In genomic region chr16:57469917-57470470, GRCh38 we compare ENCODE assay signal across 15 cellular contexts. TPM values are rescaled to one million over a fixed set of nuclear protein-coding genes. Genes with fewer than 3 reads are reported as not detected.
A peak's percentile ranks its signal among the peaks of the same experiment; 100 is the strongest.
DNase-seq lines count a peak whose midpoint lies in the region; ATAC-seq and TF ChIP-seq lines count a peak whose summit lies in the region.
"Had no signal": no experiment of that assay in that cellular context is flagged by ENCODE, and none has a peak within 500 bp of the region (broad histone marks: within the 10 kb centered on the region; RNA-seq: fewer than 3 reads in every experiment).

No MANE protein-coding gene starts in this region.

- H3K4me1 ChIP-seq in left ventricle myocardium inferior: peaks cover 38% of the 10 kb centered on the region
- peaks cover 0 to 23% of the 10 kb centered on the region in 2 donors for H3K4me1 ChIP-seq in right atrium auricular region
- peaks cover 6 to 43% (median 35%) of the 10 kb centered on the region in 4 donors for H3K4me1 ChIP-seq in liver (ENCODE audit: control insufficient read depth in 4 of 4, insufficient read depth in 4 of 4, low read length in 3 of 4)

- H3K27me3 ChIP-seq in left ventricle myocardium inferior (ENCODE audit: low read depth) (no peaks in the 10 kb centered on the region), right atrium auricular region (no peaks in the 10 kb centered on the region), liver (ENCODE audit: control insufficient read depth in 4 of 4, insufficient read depth in 4 of 4, low read length in 3 of 4) (no peaks in the 10 kb centered on the region)

- no peak for TF ChIP-seq CTCF in left ventricle myocardium inferior (IDR thresholded peaks at IDR 0.05; ENCODE audit: borderline replicate concordance)
- no peak for TF ChIP-seq CTCF in right atrium auricular region (IDR thresholded peaks at IDR 0.05)
- no peak for TF ChIP-seq CTCF in liver (IDR thresholded peaks at IDR 0.05; ENCODE audit: low read depth, low read length, missing input control)

- H3K27ac ChIP-seq in left ventricle myocardium inferior (replicated peaks) (peak overlapping the region; percentile 54), right atrium auricular region (no peak overlapping the region), liver (ENCODE audit: low read depth in 1 of 2, low read length in 2 of 2) (peak overlapping the region; percentile 47 to 69)
- H3K27ac ChIP-seq: psoas muscle, WERI-Rb-1 had no signal

- H3K9me3 ChIP-seq in left ventricle myocardium inferior (replicated peaks) (no peaks in the 10 kb centered on the region), right atrium auricular region (no peaks in the 10 kb centered on the region), liver (ENCODE audit: control insufficient read depth in 4 of 4, low read length in 3 of 4) (no peaks in the 10 kb centered on the region)
- H3K9me3 ChIP-seq: psoas muscle, thoracic aorta had no signal

- WGBS in liver: 90% methylated on average over 9 of the region's 9 CpGs

- ATAC-seq in HG03520 (IDR thresholded peaks at IDR 0.05; ENCODE audit: unreplicated experiment): no peak
- ATAC-seq: T-cell had no signal

- H3K36me3 ChIP-seq in left ventricle myocardium inferior (peaks cover 93% of the 10 kb centered on the region), right atrium auricular region (peaks cover 87% of the 10 kb centered on the region), liver (ENCODE audit: control insufficient read depth in 4 of 4, insufficient read depth in 3 of 4, low read depth in 1 of 4, low read length in 3 of 4) (peaks cover 13 to 59% (median 40%) of the 10 kb centered on the region in 4 donors)

- intact Hi-C loops in left ventricle myocardium inferior (cut with micrococcal nuclease): no loop called here

- no peak overlapping the region for H3K4me3 ChIP-seq in left ventricle myocardium inferior
- H3K4me3 ChIP-seq in right atrium auricular region: no peak overlapping the region
- H3K4me3 ChIP-seq in liver (ENCODE audit: low read depth in 1 of 3, low read length in 3 of 3): no peak overlapping the region
- H3K4me3 ChIP-seq: psoas muscle, thoracic aorta had no signal

- no peak for TF ChIP-seq RAD21 in liver (IDR thresholded peaks at IDR 0.05)

- DNase-seq in left ventricle myocardium inferior: no peak
- DNase-seq in right atrium auricular region (ENCODE audit: low spot score): no peak
- no peak for DNase-seq in hypothalamus (lab: John Stamatoyannopoulos, UW)
- DNase-seq in H4 (ENCODE audit: low spot score): no peak
- DNase-seq: activated naive CD4-positive, alpha-beta T cell; COR-L47; hippocampal formation; naive B cell; NCI-H1092 treated with DMSO at 0.1 percent for 48 hours; T-cell; WERI-Rb-1 had no signal

- H3K9ac ChIP-seq in liver (ENCODE audit: low read depth in 1 of 2, low read length in 2 of 2): no peak overlapping the region

TF ChIP-seq in liver, 16 proteins besides CTCF, POLR2A, EP300 and RAD21:
- TF ChIP-seq HNF4G (IDR thresholded peaks at IDR 0.05) (no peak), YY1 (IDR thresholded peaks at IDR 0.05) (no peak), JUND (IDR thresholded peaks at IDR 0.05) (no peak), TAF1 (conservative IDR thresholded peaks at IDR 0.05) (no peak), SP1 (IDR thresholded peaks at IDR 0.05) (no peak), GABPA (IDR thresholded peaks at IDR 0.05 in 1 of 2, conservative IDR thresholded peaks at IDR 0.05 in 1 of 2) (no peak), RXRA (IDR thresholded peaks at IDR 0.05) (no peak), EGR1 (IDR thresholded peaks at IDR 0.05; ENCODE audit: low read depth in 2 of 2) (no peak), HNF4A (conservative IDR thresholded peaks at IDR 0.05) (no peak), NR2F2 (IDR thresholded peaks at IDR 0.05) (no peak), MAX (IDR thresholded peaks at IDR 0.05) (no peak)
- TF ChIP-seq, protein P1, sequence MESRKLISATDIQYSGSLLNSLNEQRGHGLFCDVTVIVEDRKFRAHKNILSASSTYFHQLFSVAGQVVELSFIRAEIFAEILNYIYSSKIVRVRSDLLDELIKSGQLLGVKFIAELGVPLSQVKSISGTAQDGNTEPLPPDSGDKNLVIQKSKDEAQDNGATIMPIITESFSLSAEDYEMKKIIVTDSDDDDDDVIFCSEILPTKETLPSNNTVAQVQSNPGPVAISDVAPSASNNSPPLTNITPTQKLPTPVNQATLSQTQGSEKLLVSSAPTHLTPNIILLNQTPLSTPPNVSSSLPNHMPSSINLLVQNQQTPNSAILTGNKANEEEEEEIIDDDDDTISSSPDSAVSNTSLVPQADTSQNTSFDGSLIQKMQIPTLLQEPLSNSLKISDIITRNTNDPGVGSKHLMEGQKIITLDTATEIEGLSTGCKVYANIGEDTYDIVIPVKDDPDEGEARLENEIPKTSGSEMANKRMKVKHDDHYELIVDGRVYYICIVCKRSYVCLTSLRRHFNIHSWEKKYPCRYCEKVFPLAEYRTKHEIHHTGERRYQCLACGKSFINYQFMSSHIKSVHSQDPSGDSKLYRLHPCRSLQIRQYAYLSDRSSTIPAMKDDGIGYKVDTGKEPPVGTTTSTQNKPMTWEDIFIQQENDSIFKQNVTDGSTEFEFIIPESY (IDR thresholded peaks at IDR 0.05): no peak
- TF ChIP-seq, protein P2, sequence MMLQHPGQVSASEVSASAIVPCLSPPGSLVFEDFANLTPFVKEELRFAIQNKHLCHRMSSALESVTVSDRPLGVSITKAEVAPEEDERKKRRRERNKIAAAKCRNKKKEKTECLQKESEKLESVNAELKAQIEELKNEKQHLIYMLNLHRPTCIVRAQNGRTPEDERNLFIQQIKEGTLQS (IDR thresholded peaks at IDR 0.05): no peak

RNA-seq across cellular contexts. Expression of gene POLR2C, which starts 7.5 kb away (rescaled TPM):
- 47.6 TPM for total RNA-seq in left ventricle myocardium inferior
- 10 to 100 TPM; 76.8 to 86.3 TPM for total RNA-seq in right atrium auricular region
- total RNA-seq in liver: 10 to 100 TPM; 61.7 to 68.0 TPM
- 10 to 100 TPM; 25.4 to 40.9 TPM for polyA plus RNA-seq in liver
- total RNA-seq in H4 (2014; rRNA removed; shearing (Covaris generic)): 201 and 244 TPM in 2 replicates

RNA-seq across cellular contexts. Expression of gene DOK4, which starts 16.3 kb away (rescaled TPM):
- 10.0 TPM for total RNA-seq in left ventricle myocardium inferior
- 10 to 100 TPM; 15.2 to 34.2 TPM for total RNA-seq in right atrium auricular region
- total RNA-seq in liver: 10 to 100 TPM; 15.3 to 20.8 TPM
- polyA plus RNA-seq in liver: 10 to 100 TPM in 1 of 2 donors, 1 to 10 TPM in 1; 7.8 to 24.6 TPM
- 15.5 and 25.4 TPM in 2 replicates for total RNA-seq in H4 (2014; rRNA removed; shearing (Covaris generic))

RNA-seq across cellular contexts. Expression of gene COQ9, which starts 22.7 kb away (rescaled TPM):
- total RNA-seq in left ventricle myocardium inferior (234 TPM), right atrium auricular region (100 to 1,000 TPM; 106 to 153 TPM), liver (10 to 100 TPM; 21.0 to 81.5 TPM)
- 10 to 100 TPM; 50.2 to 65.8 TPM for polyA plus RNA-seq in liver
- total RNA-seq in H4 (2014; rRNA removed; shearing (Covaris generic)): 67.6 and 76.9 TPM in 2 replicates

RNA-seq across cellular contexts. Expression of gene CIAPIN1, which starts 22.8 kb away (rescaled TPM):
- 43.2 TPM for total RNA-seq in left ventricle myocardium inferior
- total RNA-seq in right atrium auricular region: 10 to 100 TPM; 33.0 to 34.4 TPM
- total RNA-seq in liver: 10 to 100 TPM; 19.5 to 23.9 TPM
- 10 to 100 TPM; 22.9 to 32.7 TPM for polyA plus RNA-seq in liver
- total RNA-seq in H4 (2014; rRNA removed; shearing (Covaris generic)): 88.4 and 96.4 TPM in 2 replicates

Comparison
In these comparisons a context has a peak if more than half of its experiments do, and no peak if none do; other contexts are left out.
1. H3K27ac ChIP-seq: peak in left ventricle myocardium inferior (single experiment) and liver (2 of 2); none in right atrium auricular region (0 of 2).